Comparison of ENCODE assay signal across 10 cellular contexts in genomic region chr19:893775-894090, GRCh38. TPM values are rescaled to one million over a fixed set of nuclear protein-coding genes. Genes with fewer than 3 reads are reported as not detected.
DNase-seq lines count a peak whose midpoint lies in the region; ATAC-seq and TF ChIP-seq lines count a peak whose summit lies in the region.
"Had no signal": no experiment of that assay in that cellular context is flagged by ENCODE, and none has a peak within 500 bp of the region (broad histone marks: within the 10 kb centered on the region; RNA-seq: fewer than 3 reads in every experiment).

No MANE protein-coding gene starts in this region.

- peaks cover 14% of the 10 kb centered on the region for H3K4me1 Mint-ChIP-seq in activated naive CD4-positive, alpha-beta T cell treated with anti-CD3 and anti-CD28 coated beads for 36 hours (ENCODE audit: low read depth)
- H3K4me1 Mint-ChIP-seq in memory B cell, result peaks cover 26% of the 10 kb centered on the region

- H3K27ac Mint-ChIP-seq in activated naive CD4-positive, alpha-beta T cell treated with anti-CD3 and anti-CD28 coated beads for 36 hours, result peak overlapping the region; percentile 98
- H3K27ac Mint-ChIP-seq in activated naive CD4-positive, alpha-beta T cell treated with anti-CD3 and anti-CD28 coated beads, Interleukin-2, amount 50 U/mL, for 72 hours, result peak overlapping the region; percentile 97 to 100
- peak overlapping the region; percentile 100 for H3K27ac Mint-ChIP-seq in memory B cell

- peak overlapping the region; percentile 82 for H3K4me3 Mint-ChIP-seq in activated naive CD4-positive, alpha-beta T cell treated with anti-CD3 and anti-CD28 coated beads for 36 hours
- peak overlapping the region; percentile 89 for H3K4me3 Mint-ChIP-seq in memory B cell

- peaks cover 0 to 24% (median 8%) of the 10 kb centered on the region in 4 donors for H3K4me1 ChIP-seq in tibial artery

- DNase-seq in activated naive CD4-positive, alpha-beta T cell treated with anti-CD3 and anti-CD28 coated beads for 36 hours, result no peak
- DNase-seq in activated naive CD4-positive, alpha-beta T cell (lab: John Stamatoyannopoulos, UW), result no peak
- no peak for DNase-seq in activated naive CD4-positive, alpha-beta T cell treated with anti-CD3 and anti-CD28 coated beads, Interleukin-2, amount 50 U/mL, for 72 hours (ENCODE audit: low spot score in 2 of 2)
- DNase-seq in memory B cell (ENCODE audit: low spot score in 2 of 2), result no peak
- no peak for DNase-seq in tibial artery
- no peak for DNase-seq in putamen (ENCODE audit: low spot score)
- DNase-seq in amygdala (lab: John Stamatoyannopoulos, UW), result no peak
- DNase-seq in NCI-H748 treated with DMSO at 0.1 percent for 48 hours (lab: John Stamatoyannopoulos, UW), result no peak

- H3K36me3 ChIP-seq in tibial artery, result peaks cover 0 to 44% (median 27%) of the 10 kb centered on the region in 3 donors

- CTCF ChIA-PET in activated naive CD4-positive, alpha-beta T cell treated with anti-CD3 and anti-CD28 coated beads for 36 hours (lab: Charles Lee), result interaction anchor here (0.7 to 1.1 kb wide), 3 partner anchors 13 to 90 kb away, joined by 3 to 5 read pairs (median 3); partner anchors contain the start of gene WDR18

- peak overlapping the region; percentile 62 to 87 for H3K4me3 ChIP-seq in tibial artery

- peaks cover 17% of the 10 kb centered on the region for H3K36me3 Mint-ChIP-seq in activated naive CD4-positive, alpha-beta T cell treated with anti-CD3 and anti-CD28 coated beads for 36 hours (ENCODE audit: low read depth)
- H3K36me3 Mint-ChIP-seq in activated naive CD4-positive, alpha-beta T cell treated with anti-CD3 and anti-CD28 coated beads, Interleukin-2, amount 50 U/mL, for 72 hours, result peaks cover 0 to 4% of the 10 kb centered on the region in 2 donors
- peaks cover 14% of the 10 kb centered on the region for H3K36me3 Mint-ChIP-seq in memory B cell

- no peak for TF ChIP-seq CTCF in tibial artery (IDR thresholded peaks at IDR 0.05)

- no peak for ATAC-seq in activated naive CD4-positive, alpha-beta T cell treated with anti-CD3 and anti-CD28 coated beads, Interleukin-2, amount 50 U/mL, for 72 hours
- no peak for ATAC-seq in memory B cell (ENCODE audit: low read depth)

- no peaks in the 10 kb centered on the region for H3K27me3 Mint-ChIP-seq in activated naive CD4-positive, alpha-beta T cell treated with anti-CD3 and anti-CD28 coated beads for 36 hours (ENCODE audit: low read depth)
- H3K27me3 Mint-ChIP-seq in memory B cell, result no peaks in the 10 kb centered on the region

- peak overlapping the region; percentile 79 to 94 for H3K27ac ChIP-seq in tibial artery

- H3K9me3 ChIP-seq in tibial artery, result no peaks in the 10 kb centered on the region

- intact Hi-C loops in activated naive CD4-positive, alpha-beta T cell treated with anti-CD3 and anti-CD28 coated beads for 36 hours (cut with micrococcal nuclease), result loop anchor here (1.0 kb wide), 2 partner anchors 16 to 20 kb away; partner anchors contain the start of gene R3HDM4
- intact Hi-C loops in tibial artery (cut with DNase I; ENCODE audit: low total_unique reads), result no loop called here

- H3K9me3 Mint-ChIP-seq in activated naive CD4-positive, alpha-beta T cell treated with anti-CD3 and anti-CD28 coated beads for 36 hours, result no peaks in the 10 kb centered on the region
- no peaks in the 10 kb centered on the region for H3K9me3 Mint-ChIP-seq in activated naive CD4-positive, alpha-beta T cell treated with anti-CD3 and anti-CD28 coated beads, Interleukin-2, amount 50 U/mL, for 72 hours
- no peaks in the 10 kb centered on the region for H3K9me3 Mint-ChIP-seq in memory B cell

- H3K27me3 ChIP-seq in tibial artery, result no peaks in the 10 kb centered on the region

RNA-seq across cellular contexts. Expression of gene RNU6-9, which starts 0.4 kb away (rescaled TPM):
- not detected for total RNA-seq in activated naive CD4-positive, alpha-beta T cell treated with anti-CD3 and anti-CD28 coated beads for 36 hours
- total RNA-seq in activated naive CD4-positive, alpha-beta T cell treated with anti-CD3 and anti-CD28 coated beads, Interleukin-2, amount 50 U/mL, for 72 hours, result not detected
- total RNA-seq: pulmonary artery endothelial cell, urinary bladder had no signal

RNA-seq across cellular contexts. Expression of gene MED16, which starts 0.7 kb away (rescaled TPM):
- 10 to 100 TPM; 61.3 to 68.1 TPM for total RNA-seq in activated naive CD4-positive, alpha-beta T cell treated with anti-CD3 and anti-CD28 coated beads for 36 hours
- 10 to 100 TPM; 42.0 to 61.8 TPM for total RNA-seq in activated naive CD4-positive, alpha-beta T cell treated with anti-CD3 and anti-CD28 coated beads, Interleukin-2, amount 50 U/mL, for 72 hours

RNA-seq across cellular contexts. Expression of gene R3HDM4, which starts 19.3 kb away (rescaled TPM):
- total RNA-seq in activated naive CD4-positive, alpha-beta T cell treated with anti-CD3 and anti-CD28 coated beads for 36 hours, result 100 to 1,000 TPM; 111 to 120 TPM
- total RNA-seq in activated naive CD4-positive, alpha-beta T cell treated with anti-CD3 and anti-CD28 coated beads, Interleukin-2, amount 50 U/mL, for 72 hours, result 100 to 1,000 TPM in 1 of 2 donors, 10 to 100 TPM in 1; 98.3 to 102 TPM

RNA-seq across cellular contexts. Expression of gene KISS1R, which starts 23.4 kb away (rescaled TPM):
- 1 to 10 TPM; 5.3 to 6.6 TPM for total RNA-seq in activated naive CD4-positive, alpha-beta T cell treated with anti-CD3 and anti-CD28 coated beads for 36 hours
- 10 to 100 TPM; 10.9 to 32.4 TPM for total RNA-seq in activated naive CD4-positive, alpha-beta T cell treated with anti-CD3 and anti-CD28 coated beads, Interleukin-2, amount 50 U/mL, for 72 hours
- total RNA-seq: pulmonary artery endothelial cell, urinary bladder had no signal

RNA-seq across cellular contexts. Expression of gene ARID3A, which starts 32.1 kb away (rescaled TPM):
- total RNA-seq in activated naive CD4-positive, alpha-beta T cell treated with anti-CD3 and anti-CD28 coated beads for 36 hours, result 10 to 100 TPM; 23.1 to 28.4 TPM
- total RNA-seq in activated naive CD4-positive, alpha-beta T cell treated with anti-CD3 and anti-CD28 coated beads, Interleukin-2, amount 50 U/mL, for 72 hours, result 10 to 100 TPM; 22.4 to 35.7 TPM
